1 cellular context compared by ENCODE assay signal in the genomic region with DNA sequence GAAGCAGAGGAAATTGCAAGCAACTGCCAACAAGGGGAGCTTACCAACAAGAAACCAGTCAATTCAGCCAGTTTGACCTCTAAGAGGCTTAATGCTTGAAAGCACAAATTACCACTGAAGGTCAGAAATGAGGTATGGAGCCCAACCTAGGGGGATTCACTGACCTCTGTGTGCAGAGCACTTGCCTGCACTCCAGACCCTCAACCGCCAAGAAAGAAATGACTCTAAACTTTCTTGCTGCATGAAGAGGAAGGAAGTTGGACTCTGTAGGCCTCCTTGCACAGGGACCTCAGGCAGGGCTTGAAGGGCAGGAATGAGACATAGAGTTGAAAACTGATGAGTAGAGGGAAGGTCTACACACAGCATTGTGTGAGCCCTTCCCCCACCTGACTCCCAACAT.
TF ChIP-seq lines count a peak whose summit lies in the region.

No MANE protein-coding gene starts in this region.

TF ChIP-seq in GM12878, 131 proteins besides CTCF, POLR2A, EP300 and RAD21 (continued from another document):
- TF ChIP-seq NFIC (IDR thresholded peaks at IDR 0.05; ENCODE audit: low read depth, low read length) (peak; percentile 93), CHD2 (IDR thresholded peaks at IDR 0.05; ENCODE audit: borderline replicate concordance, low read depth, low read length) (no peak), MYC (IDR thresholded peaks at IDR 0.05; ENCODE audit: insufficient read depth, insufficient read length, insufficient replicate concordance, low read length, severe bottlenecking) (no peak), KAT2A (conservative IDR thresholded peaks at IDR 0.05; ENCODE audit: control insufficient read depth, low read depth, low read length) (no peak), USF1 (IDR thresholded peaks at IDR 0.05; ENCODE audit: borderline replicate concordance, extremely low read length, insufficient read depth, low read depth, low read length) (no peak), MTA2 (IDR thresholded peaks at IDR 0.05; ENCODE audit: low read depth) (0 out of 2 replicates have a peak, but pooled peaks have one; percentile 19), E4F1 (IDR thresholded peaks at IDR 0.05; ENCODE audit: borderline replicate concordance, partially characterized antibody) (no peak), ATF7 (IDR thresholded peaks at IDR 0.05; ENCODE audit: low read depth) (no peak), NFYA (IDR thresholded peaks at IDR 0.05; ENCODE audit: borderline replicate concordance, low read depth, low read length) (no peak), PAX8 (IDR thresholded peaks at IDR 0.05) (no peak), RB1 (IDR thresholded peaks at IDR 0.05; ENCODE audit: borderline replicate concordance) (no peak), PML (IDR thresholded peaks at IDR 0.05; ENCODE audit: low read length) (0 out of 2 replicates have a peak, but pooled peaks have one; percentile 64), MYB (IDR thresholded peaks at IDR 0.05; ENCODE audit: borderline replicate concordance, low read depth, low read length) (no peak), IRF4 (IDR thresholded peaks at IDR 0.05; ENCODE audit: low read depth, low read length) (peak; percentile 86), BRCA1 (IDR thresholded peaks at IDR 0.05; ENCODE audit: low read depth, low read length) (no peak), NR2C2 (IDR thresholded peaks at IDR 0.05; ENCODE audit: borderline replicate concordance, control insufficient read depth, insufficient read length, low read depth) (no peak), POU2F2 (IDR thresholded peaks at IDR 0.05; ENCODE audit: borderline replicate concordance, low read depth, low read length) (peak; percentile 23; the same call in 1 of the 3 replicates), TARDBP (IDR thresholded peaks at IDR 0.05; ENCODE audit: borderline replicate concordance) (0 out of 2 replicates have a peak, but pooled peaks have one; percentile 60)
- TF ChIP-seq, protein P1, sequence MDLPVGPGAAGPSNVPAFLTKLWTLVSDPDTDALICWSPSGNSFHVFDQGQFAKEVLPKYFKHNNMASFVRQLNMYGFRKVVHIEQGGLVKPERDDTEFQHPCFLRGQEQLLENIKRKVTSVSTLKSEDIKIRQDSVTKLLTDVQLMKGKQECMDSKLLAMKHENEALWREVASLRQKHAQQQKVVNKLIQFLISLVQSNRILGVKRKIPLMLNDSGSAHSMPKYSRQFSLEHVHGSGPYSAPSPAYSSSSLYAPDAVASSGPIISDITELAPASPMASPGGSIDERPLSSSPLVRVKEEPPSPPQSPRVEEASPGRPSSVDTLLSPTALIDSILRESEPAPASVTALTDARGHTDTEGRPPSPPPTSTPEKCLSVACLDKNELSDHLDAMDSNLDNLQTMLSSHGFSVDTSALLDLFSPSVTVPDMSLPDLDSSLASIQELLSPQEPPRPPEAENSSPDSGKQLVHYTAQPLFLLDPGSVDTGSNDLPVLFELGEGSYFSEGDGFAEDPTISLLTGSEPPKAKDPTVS (IDR thresholded peaks at IDR 0.05; ENCODE audit: low read depth, low read length): no peak
- TF ChIP-seq, protein P2, sequence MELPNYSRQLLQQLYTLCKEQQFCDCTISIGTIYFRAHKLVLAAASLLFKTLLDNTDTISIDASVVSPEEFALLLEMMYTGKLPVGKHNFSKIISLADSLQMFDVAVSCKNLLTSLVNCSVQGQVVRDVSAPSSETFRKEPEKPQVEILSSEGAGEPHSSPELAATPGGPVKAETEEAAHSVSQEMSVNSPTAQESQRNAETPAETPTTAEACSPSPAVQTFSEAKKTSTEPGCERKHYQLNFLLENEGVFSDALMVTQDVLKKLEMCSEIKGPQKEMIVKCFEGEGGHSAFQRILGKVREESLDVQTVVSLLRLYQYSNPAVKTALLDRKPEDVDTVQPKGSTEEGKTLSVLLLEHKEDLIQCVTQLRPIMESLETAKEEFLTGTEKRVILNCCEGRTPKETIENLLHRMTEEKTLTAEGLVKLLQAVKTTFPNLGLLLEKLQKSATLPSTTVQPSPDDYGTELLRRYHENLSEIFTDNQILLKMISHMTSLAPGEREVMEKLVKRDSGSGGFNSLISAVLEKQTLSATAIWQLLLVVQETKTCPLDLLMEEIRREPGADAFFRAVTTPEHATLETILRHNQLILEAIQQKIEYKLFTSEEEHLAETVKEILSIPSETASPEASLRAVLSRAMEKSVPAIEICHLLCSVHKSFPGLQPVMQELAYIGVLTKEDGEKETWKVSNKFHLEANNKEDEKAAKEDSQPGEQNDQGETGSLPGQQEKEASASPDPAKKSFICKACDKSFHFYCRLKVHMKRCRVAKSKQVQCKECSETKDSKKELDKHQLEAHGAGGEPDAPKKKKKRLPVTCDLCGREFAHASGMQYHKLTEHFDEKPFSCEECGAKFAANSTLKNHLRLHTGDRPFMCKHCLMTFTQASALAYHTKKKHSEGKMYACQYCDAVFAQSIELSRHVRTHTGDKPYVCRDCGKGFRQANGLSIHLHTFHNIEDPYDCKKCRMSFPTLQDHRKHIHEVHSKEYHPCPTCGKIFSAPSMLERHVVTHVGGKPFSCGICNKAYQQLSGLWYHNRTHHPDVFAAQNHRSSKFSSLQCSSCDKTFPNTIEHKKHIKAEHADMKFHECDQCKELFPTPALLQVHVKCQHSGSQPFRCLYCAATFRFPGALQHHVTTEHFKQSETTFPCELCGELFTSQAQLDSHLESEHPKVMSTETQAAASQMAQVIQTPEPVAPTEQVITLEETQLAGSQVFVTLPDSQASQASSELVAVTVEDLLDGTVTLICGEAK (IDR thresholded peaks at IDR 0.05; ENCODE audit: borderline replicate concordance): no peak
